In the genomic region with DNA sequence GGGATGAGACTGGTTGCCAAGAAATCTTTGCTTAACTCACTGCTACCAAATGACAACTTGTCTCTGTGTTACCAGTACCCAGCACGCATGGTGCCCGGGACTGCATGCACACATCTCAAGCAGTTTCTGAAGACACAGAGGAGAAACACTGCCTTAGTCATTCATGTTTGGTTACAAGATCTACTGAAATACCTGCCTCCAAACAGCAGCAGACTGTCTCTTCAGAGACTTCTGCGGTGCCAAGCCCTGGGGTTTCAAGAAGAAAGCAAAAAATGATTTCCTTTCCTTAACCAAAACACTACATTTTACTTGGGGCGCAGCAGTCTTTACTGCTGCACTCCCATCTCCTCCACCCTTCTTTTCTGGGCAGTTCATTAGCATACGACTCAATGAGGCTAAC, we compare ENCODE assay signal across 9 cellular contexts. TPM values are rescaled to one million over a fixed set of nuclear protein-coding genes. Genes with fewer than 3 reads are reported as not detected.
DNase-seq lines count a peak whose midpoint lies in the region; ATAC-seq and TF ChIP-seq lines count a peak whose summit lies in the region.
"Had no signal": no experiment of that assay in that cellular context is flagged by ENCODE, and none has a peak within 500 bp of the region (broad histone marks: within the 10 kb centered on the region; RNA-seq: fewer than 3 reads in every experiment).

No MANE protein-coding gene starts in this region.

- H3K27ac ChIP-seq in KOPT-K1 (ENCODE audit: low read depth, low read length, poor library complexity, severe bottlenecking) (peak overlapping the region; percentile 86), fibroblast of lung (ENCODE audit: insufficient read depth, low read length) (no peak overlapping the region)

- peak in 1 of 2 donors; percentile 15 for DNase-seq in fibroblast of lung (ENCODE audit: low read depth in 2 of 2)
- DNase-seq in stimulated activated CD4-positive, alpha-beta T cell treated with anti-CD3 and anti-CD28 coated beads, Interleukin-4, amount 100 ng/mL, for 1 hour, result peak; percentile 41
- DNase-seq in NCI-H82 treated with DMSO at 0.1 percent for 48 hours (lab: John Stamatoyannopoulos, UW; ENCODE audit: unreplicated experiment), result no peak
- no peak for DNase-seq in D341Med (ENCODE audit: low spot score)
- DNase-seq: foreskin melanocyte had no signal

- H3K4me3 Mint-ChIP-seq in activated T-helper 17 cell treated with anti-CD3 and anti-CD28 coated beads, Interleukin-2, amount 50 U/mL, for 72 hours, result peak overlapping the region; percentile 94

- H3K36me3 ChIP-seq in KOPT-K1 (ENCODE audit: insufficient read depth, low read length) (peaks cover 48% of the 10 kb centered on the region), fibroblast of lung (ENCODE audit: control insufficient read depth, insufficient read depth, low read length) (no peaks in the 10 kb centered on the region)

- H3K79me2 ChIP-seq in fibroblast of lung (ENCODE audit: control insufficient read depth, insufficient read depth, low read length), result peaks cover 88% of the 10 kb centered on the region

- peak; percentile 21 for ATAC-seq in activated T-helper 17 cell treated with anti-CD3 and anti-CD28 coated beads, Interleukin-2, amount 50 U/mL, for 72 hours (replicated peaks)
- ATAC-seq in GM19452 (IDR thresholded peaks at IDR 0.05; ENCODE audit: unreplicated experiment) (no peak), GM18867 (IDR thresholded peaks at IDR 0.05; ENCODE audit: unreplicated experiment) (no peak)

- no peaks in the 10 kb centered on the region for H3K9me3 Mint-ChIP-seq in activated T-helper 17 cell treated with anti-CD3 and anti-CD28 coated beads, Interleukin-2, amount 50 U/mL, for 72 hours

- peaks cover 1% of the 10 kb centered on the region for H4K20me1 ChIP-seq in fibroblast of lung (ENCODE audit: control insufficient read depth, extremely low read depth, insufficient read depth, low read length)

- no peaks in the 10 kb centered on the region for H3K27me3 Mint-ChIP-seq in activated T-helper 17 cell treated with anti-CD3 and anti-CD28 coated beads, Interleukin-2, amount 50 U/mL, for 72 hours

- H3K4me2 ChIP-seq in fibroblast of lung (ENCODE audit: extremely low read depth, insufficient read depth, low read length), result peak overlapping the region; percentile 36

- no peak overlapping the region for H2AFZ ChIP-seq in fibroblast of lung (ENCODE audit: low read length)

- peaks cover 93% of the 10 kb centered on the region for H3K36me3 Mint-ChIP-seq in activated T-helper 17 cell treated with anti-CD3 and anti-CD28 coated beads, Interleukin-2, amount 50 U/mL, for 72 hours (ENCODE audit: low read depth)

- H3K9me3 ChIP-seq in KOPT-K1 (ENCODE audit: insufficient read depth, low read length, poor library complexity, severe bottlenecking), result no peaks in the 10 kb centered on the region
- no peaks in the 10 kb centered on the region for H3K9me3 ChIP-seq in fibroblast of lung (ENCODE audit: control insufficient read depth, insufficient read depth, low read depth, low read length)

- no peaks in the 10 kb centered on the region for H3K4me1 ChIP-seq in fibroblast of lung (ENCODE audit: control insufficient read depth, extremely low read depth, insufficient read depth, low read length)

- H3K4me1 Mint-ChIP-seq in activated T-helper 17 cell treated with anti-CD3 and anti-CD28 coated beads, Interleukin-2, amount 50 U/mL, for 72 hours, result peaks cover 28% of the 10 kb centered on the region

- TF ChIP-seq CTCF in fibroblast of lung (conservative IDR thresholded peaks at IDR 0.05 in 1 of 2, IDR thresholded peaks at IDR 0.05 in 1 of 2; ENCODE audit: low read depth in 1 of 2, low read length in 2 of 2), result no peak

- H3K4me3 ChIP-seq in fibroblast of lung (replicated peaks in 1 of 4; ENCODE audit: control extremely low read depth in 1 of 4, insufficient read depth in 1 of 4, low read depth in 3 of 4, low read length in 4 of 4), result peak overlapping the region in 1 of 4 experiments; percentile 92

- H3K27me3 ChIP-seq in fibroblast of lung (ENCODE audit: control insufficient read depth, insufficient read depth, low read length), result no peaks in the 10 kb centered on the region

- peak overlapping the region; percentile 99 for H3K27ac Mint-ChIP-seq in activated T-helper 17 cell treated with anti-CD3 and anti-CD28 coated beads, Interleukin-2, amount 50 U/mL, for 72 hours

- no peak overlapping the region for H3K9ac ChIP-seq in fibroblast of lung (ENCODE audit: insufficient read depth, low read length)

RNA-seq across cellular contexts. Expression of gene NAP1L4, which starts 4.2 kb away (rescaled TPM):
- total RNA-seq in activated T-helper 17 cell treated with anti-CD3 and anti-CD28 coated beads, Interleukin-2, amount 50 U/mL, for 72 hours, result 100 to 1,000 TPM; 301 to 344 TPM
- 104 and 113 TPM in 2 replicates for total RNA-seq in fibroblast of lung
- polyA plus RNA-seq in fibroblast of lung, result 79.5 and 95.9 TPM in 2 replicates
- 85.1 and 98.2 TPM in 2 replicates for polyA plus RNA-seq in fibroblast of lung (2012)
- polyA minus RNA-seq in fibroblast of lung (ENCODE audit: low replicate concordance), result 56.5 and 75.5 TPM in 2 replicates

RNA-seq across cellular contexts. Expression of gene PHLDA2, which starts 58.7 kb away (rescaled TPM):
- total RNA-seq in activated T-helper 17 cell treated with anti-CD3 and anti-CD28 coated beads, Interleukin-2, amount 50 U/mL, for 72 hours, result 1 to 10 TPM; 5.6 to 9.1 TPM
- total RNA-seq in fibroblast of lung, result 4.1 and 6.8 TPM in 2 replicates
- 16.2 and 20.5 TPM in 2 replicates for polyA plus RNA-seq in fibroblast of lung
- 108 and 155 TPM in 2 replicates for polyA plus RNA-seq in fibroblast of lung (2012)
- 13.6 and 18.5 TPM in 2 replicates for polyA minus RNA-seq in fibroblast of lung (ENCODE audit: low replicate concordance)
